ENCODE assay signal across 22 cellular contexts in genomic region chrX:103236296-103236695, GRCh38. TPM values are rescaled to one million over a fixed set of nuclear protein-coding genes. Genes with fewer than 3 reads are reported as not detected.
DNase-seq lines count a peak whose midpoint lies in the region; ATAC-seq, FAIRE-seq and TF ChIP-seq lines count a peak whose summit lies in the region.
"Had no signal": no experiment of that assay in that cellular context is flagged by ENCODE, and none has a peak within 500 bp of the region (broad histone marks: within the 10 kb centered on the region; RNA-seq: fewer than 3 reads in every experiment).

No MANE protein-coding gene starts in this region.

- 83% methylated on average over 1 of the region's 1 CpG for WGBS in K562 (ENCODE audit: insufficient coverage, low coverage, missing lambda C conversion rate)
- 50 to 90% (median 75%) methylated on average over 1 of the region's 1 CpG for WGBS in small intestine, 3 donors

- H3K9me2 ChIP-seq in PC-3 (replicated peaks; ENCODE audit: low read length) = no peaks in the 10 kb centered on the region

- H3K27me3 ChIP-seq in PC-3 (ENCODE audit: low read length) (no peaks in the 10 kb centered on the region), K562 (ENCODE audit: control insufficient read depth in 2 of 2, insufficient read depth in 2 of 2, low read length in 2 of 2) (no peaks in the 10 kb centered on the region), small intestine (ENCODE audit: control insufficient read depth in 2 of 2, insufficient read depth in 2 of 2, low read length in 2 of 2) (no peaks in the 10 kb centered on the region)
- H3K27me3 ChIP-seq: BE2C had no signal

- no peak overlapping the region for H3K27ac ChIP-seq in PC-3 (ENCODE audit: low read length)
- peak overlapping the region; percentile 59 for H3K27ac ChIP-seq in K562 (ENCODE audit: extremely low read depth, low read depth, low read length)
- no peak overlapping the region for H3K27ac ChIP-seq in small intestine (ENCODE audit: low read depth in 1 of 2, low read length in 1 of 2)
- H3K27ac ChIP-seq: BLaER1 had no signal

- no peaks in the 10 kb centered on the region for H4K20me1 ChIP-seq in PC-3 (ENCODE audit: low read length)
- no peaks in the 10 kb centered on the region for H4K20me1 ChIP-seq in K562 (replicated peaks; ENCODE audit: control insufficient read depth, insufficient read depth, low read length)
- H4K20me1 ChIP-seq: BLaER1 had no signal

- ATAC-seq in PC-3 (peak; percentile 78), K562 (no peak)
- ATAC-seq: CD8-positive, alpha-beta T cell had no signal

- no peak for TF ChIP-seq EP300 in K562 (IDR thresholded peaks at IDR 0.05; ENCODE audit: low read length)

- H3K9me1 ChIP-seq in K562 (ENCODE audit: control insufficient read depth, insufficient read depth, low read length) = no peaks in the 10 kb centered on the region

- H3K36me3 ChIP-seq in PC-3 (ENCODE audit: low read depth, low read length) (no peaks in the 10 kb centered on the region), K562 (ENCODE audit: control insufficient read depth, insufficient read depth, low read length) (no peaks in the 10 kb centered on the region), small intestine (ENCODE audit: control insufficient read depth in 2 of 2, insufficient read depth in 2 of 2, low read length in 2 of 2) (no peaks in the 10 kb centered on the region)
- H3K36me3 ChIP-seq: BE2C, BLaER1 had no signal

- BruUV-seq in PC-3 (replicated peaks; lab: Mats Ljungman, UMichigan) (no TSS peak), K562 (replicated peaks; lab: Mats Ljungman, UMichigan) (no TSS peak)

- no peak overlapping the region for H3K4me3 Mint-ChIP-seq in T-helper 2 cell treated with Interferon-gamma antibody and Interleukin-4, amounts not matched to agents 5 μg/mL and 100 μg/mL, for 36 hours
- H3K4me3 Mint-ChIP-seq: CD4-positive, alpha-beta T cell; CD8-positive, alpha-beta T cell had no signal

- FAIRE-seq in K562 (lab: Jason Lieb, UNC) (no peak), small intestine (lab: Jason Lieb, UNC) (no peak)
- FAIRE-seq: A204.1, GM12891, GM19239 had no signal

- DNase-seq in LNCaP clone FGC (ENCODE audit: low read depth) (peak; percentile 55), PC-3 (peak; percentile 40), K562 (ENCODE audit: extremely low read depth in 1 of 4, low spot score in 3 of 4) (no peak), small intestine (no peak)
- DNase-seq in activated CD8-positive, alpha-beta memory T cell treated with anti-CD3 and anti-CD28 coated beads, Interleukin-2, amount 50 U/mL, for 48 hours = no peak
- no peak for DNase-seq in stimulated activated CD4-positive, alpha-beta T cell treated with anti-CD3 and anti-CD28 coated beads, Interleukin-2, amount 100 ng/mL, for 48 hours
- DNase-seq in T-helper 2 cell treated with Interferon-gamma antibody and Interleukin-4, amounts not matched to agents 5 μg/mL and 100 μg/mL, for 36 hours (ENCODE audit: low spot score) = no peak
- DNase-seq: 8988T; ACHN; BE2C; C1 segment of cervical spinal cord; Caco-2; Calu3; CD4-positive, alpha-beta T cell; CD8-positive, alpha-beta T cell; DMS79 treated with DMSO at 0.1 percent for 48 hours; GF-D8 had no signal

- no peaks in the 10 kb centered on the region for H3K9me3 ChIP-seq in PC-3 (ENCODE audit: low read length)
- H3K9me3 ChIP-seq in K562 (replicated peaks; ENCODE audit: control insufficient read depth, insufficient read depth, low read depth, low read length) = no peaks in the 10 kb centered on the region; the same call in 1 of the 2 replicates
- no peaks in the 10 kb centered on the region for H3K9me3 ChIP-seq in small intestine (ENCODE audit: control insufficient read depth, low read depth)
- H3K9me3 ChIP-seq: BE2C, BLaER1, Caco-2 had no signal

- H3K27me3 Mint-ChIP-seq in T-helper 2 cell treated with Interferon-gamma antibody and Interleukin-4, amounts not matched to agents 5 μg/mL and 100 μg/mL, for 36 hours (ENCODE audit: low read depth) = no peaks in the 10 kb centered on the region
- H3K27me3 Mint-ChIP-seq: CD4-positive, alpha-beta T cell had no signal

- no peaks in the 10 kb centered on the region for H3K9me3 Mint-ChIP-seq in T-helper 2 cell treated with Interferon-gamma antibody and Interleukin-4, amounts not matched to agents 5 μg/mL and 100 μg/mL, for 36 hours
- H3K9me3 Mint-ChIP-seq: CD4-positive, alpha-beta T cell; CD8-positive, alpha-beta T cell had no signal

- no peak for TF ChIP-seq RAD21 in K562 (CRISPR knock-in tag; conservative IDR thresholded peaks at IDR 0.05 in 1 of 2, IDR thresholded peaks at IDR 0.05 in 1 of 2)

- no peak overlapping the region for H3K9ac ChIP-seq in PC-3 (ENCODE audit: low read length)
- peak overlapping the region in 1 of 2 experiments; percentile 20; a peak in 1 of 4 replicates for H3K9ac ChIP-seq in K562 (ENCODE audit: insufficient read depth in 1 of 2, low read depth in 2 of 2, low read length in 2 of 2)
- H3K9ac ChIP-seq: BLaER1 had no signal

- intact Hi-C loops in PC-3 (cut with micrococcal nuclease) = no loop called here
- intact Hi-C loops in K562 (cut with micrococcal nuclease) = no loop called here

- H3K36me3 Mint-ChIP-seq in T-helper 2 cell treated with Interferon-gamma antibody and Interleukin-4, amounts not matched to agents 5 μg/mL and 100 μg/mL, for 36 hours (ENCODE audit: low read depth) = no peaks in the 10 kb centered on the region
- H3K36me3 Mint-ChIP-seq: CD8-positive, alpha-beta T cell had no signal

- no peak overlapping the region for H3K27ac Mint-ChIP-seq in T-helper 2 cell treated with Interferon-gamma antibody and Interleukin-4, amounts not matched to agents 5 μg/mL and 100 μg/mL, for 36 hours
- H3K27ac Mint-ChIP-seq: CD4-positive, alpha-beta T cell; CD8-positive, alpha-beta T cell had no signal

- H3K79me2 ChIP-seq in PC-3 (ENCODE audit: low read length) = no peaks in the 10 kb centered on the region
- peaks cover 5% of the 10 kb centered on the region; the same call in 1 of the 3 replicates for H3K79me2 ChIP-seq in K562 (ENCODE audit: control insufficient read depth, insufficient read depth, low read length)

- POLR2A ChIA-PET in PC-3 (lab: Charles Lee; ENCODE audit: unreplicated experiment) = no interaction called here
- POLR2A ChIA-PET in K562 (lab: Yijun Ruan, JAX) = no interaction called here

- H3K4me2 ChIP-seq in PC-3 (ENCODE audit: low read length) (no peak overlapping the region), K562 (ENCODE audit: insufficient read depth, low read length) (no peak overlapping the region)
- H3K4me2 ChIP-seq: BLaER1 had no signal

- no peak overlapping the region for H2AFZ ChIP-seq in PC-3 (ENCODE audit: low read length)
- peak overlapping the region; percentile 26 for H2AFZ ChIP-seq in K562 (ENCODE audit: low read depth, low read length)

- no peaks in the 10 kb centered on the region for H3K4me1 Mint-ChIP-seq in T-helper 2 cell treated with Interferon-gamma antibody and Interleukin-4, amounts not matched to agents 5 μg/mL and 100 μg/mL, for 36 hours (ENCODE audit: low read depth)

- in situ Hi-C loops in K562 (cut with MboI) = no loop called here

- TF ChIP-seq POLR2A in K562 (conservative IDR thresholded peaks at IDR 0.05) = no peak

- no peak for TF ChIP-seq CTCF in LNCaP clone FGC (IDR thresholded peaks at IDR 0.05; ENCODE audit: control insufficient read depth, extremely low read depth, insufficient read depth)
- no peak for TF ChIP-seq CTCF in PC-3 (conservative IDR thresholded peaks at IDR 0.05; ENCODE audit: low read depth, low read length)
- no peak for TF ChIP-seq CTCF in K562 (IDR thresholded peaks at IDR 0.05 in 2 of 3, conservative IDR thresholded peaks at IDR 0.05 in 1 of 3; ENCODE audit: insufficient read depth in 2 of 3, low read depth in 1 of 3, low read length in 3 of 3)

- CTCF ChIA-PET in PC-3 (lab: Charles Lee) (no interaction called here), K562 (lab: Yijun Ruan, JAX; ENCODE audit: low intra/inter-chr PET ratio) (no interaction called here)

- H3F3A ChIP-seq in PC-3 (ENCODE audit: low read length, unreplicated experiment) = no peaks in the 10 kb centered on the region

- no peak overlapping the region for H3K4me3 ChIP-seq in LNCaP clone FGC (ENCODE audit: low read depth, low read length)
- H3K4me3 ChIP-seq in PC-3 (ENCODE audit: low read length) = no peak overlapping the region
- no peak overlapping the region for H3K4me3 ChIP-seq in K562
- no peak overlapping the region for H3K4me3 ChIP-seq in small intestine (ENCODE audit: low read depth in 1 of 2, low read length in 2 of 2)
- H3K4me3 ChIP-seq: BLaER1 had no signal

- H3K4me1 ChIP-seq in PC-3 (ENCODE audit: insufficient read depth, low read length) (no peaks in the 10 kb centered on the region), K562 (replicated peaks in 1 of 2; ENCODE audit: control insufficient read depth in 2 of 2, insufficient read depth in 2 of 2, low read length in 2 of 2) (peaks cover 9 to 42% of the 10 kb centered on the region in 2 experiments), small intestine (ENCODE audit: control insufficient read depth in 2 of 2, insufficient read depth in 1 of 2, low read depth in 1 of 2, low read length in 1 of 2) (no peaks in the 10 kb centered on the region)
- H3K4me1 ChIP-seq: BE2C, BLaER1, Caco-2 had no signal

RNA-seq across cellular contexts. Expression of gene TCEAL8, which starts 18.7 kb away (rescaled TPM):
- total RNA-seq in PC-3 (2014; rRNA removed) = 41.2 and 42.5 TPM in 2 replicates
- total RNA-seq in K562 (2011; cell fraction: chromatin; rRNA removed; ENCODE audit: low replicate concordance) = 7.6 and 17.8 TPM in 2 replicates
- total RNA-seq in K562 (2011; cell fraction: nucleolus; rRNA removed) = 4.7 and 5.3 TPM in 2 replicates
- 9.1 and 16.0 TPM in 2 replicates for total RNA-seq in K562 (2011; cell fraction: nucleoplasm; rRNA removed)
- total RNA-seq in K562 (2014; rRNA removed) = 63.3 and 82.6 TPM in 2 replicates
- 106 and 120 TPM in 2 replicates for total RNA-seq in K562 (2014; rRNA removed; fragmentation: Illumina TruSeq; extraction: Trizol)
- 75.7 and 84.5 TPM in 2 replicates for total RNA-seq in K562 (2015; rRNA removed; fragmentation: Illumina TruSeq; extraction: Trizol)
- total RNA-seq in K562 (2021) = 47.8 and 49.0 TPM in 2 replicates
- polyA plus RNA-seq in K562 (2011; rRNA removed) = 61.1 and 66.3 TPM in 2 replicates
- 8.5 and 33.0 TPM in 2 replicates for polyA plus RNA-seq in K562 (2011; cell fraction: cytosol; rRNA removed)
- 5.0 and 15.6 TPM in 2 replicates for polyA plus RNA-seq in K562 (2011; cell fraction: nucleus; rRNA removed)
- 52.8 and 85.4 TPM in 2 replicates for polyA plus RNA-seq in K562 (2012)
- polyA plus RNA-seq in K562 (2014; fragmentation: Illumina TruSeq; extraction: Trizol) = 94.0 and 110 TPM in 2 replicates
- 100 to 1,000 TPM; 153 to 178 TPM for polyA plus RNA-seq in K562 (2014; fragmentation: Nextera tagmentation; extraction: Ambion mirVana)
- 82.4 and 101 TPM in 2 replicates for polyA plus RNA-seq in K562 (2014; rRNA removed)
- 27.1 and 39.1 TPM in 2 replicates for polyA minus RNA-seq in K562 (2011; rRNA and poly(A)+ RNA removed)
- polyA minus RNA-seq in K562 (2011; cell fraction: cytosol; rRNA and poly(A)+ RNA removed) = 12.5 and 12.8 TPM in 2 replicates
- polyA minus RNA-seq in K562 (2011; cell fraction: nucleus; rRNA and poly(A)+ RNA removed) = 3.6 and 10.7 TPM in 2 replicates
- polyA plus RNA-seq in small intestine = 10 to 100 TPM; 24.8 to 54.5 (median 40.5) TPM
- total RNA-seq: Calu3 had no signal

RNA-seq across cellular contexts. Expression of gene BEX4, which starts 21.4 kb away (rescaled TPM):
- 10.9 and 11.5 TPM in 2 replicates for total RNA-seq in PC-3 (2014; rRNA removed)
- total RNA-seq in K562 (2011; cell fraction: chromatin; rRNA removed; ENCODE audit: low replicate concordance) = 17.1 and 41.1 TPM in 2 replicates
- total RNA-seq in K562 (2011; cell fraction: nucleolus; rRNA removed) = 12.8 and 16.2 TPM in 2 replicates
- total RNA-seq in K562 (2011; cell fraction: nucleoplasm; rRNA removed) = 27.7 and 42.0 TPM in 2 replicates
- 246 and 255 TPM in 2 replicates for total RNA-seq in K562 (2014; rRNA removed)
- total RNA-seq in K562 (2014; rRNA removed; fragmentation: Illumina TruSeq; extraction: Trizol) = 222 and 244 TPM in 2 replicates
- total RNA-seq in K562 (2015; rRNA removed; fragmentation: Illumina TruSeq; extraction: Trizol) = 147 and 154 TPM in 2 replicates
- 135 and 149 TPM in 2 replicates for total RNA-seq in K562 (2021)
- 124 and 133 TPM in 2 replicates for polyA plus RNA-seq in K562 (2011; rRNA removed)
- polyA plus RNA-seq in K562 (2011; cell fraction: cytosol; rRNA removed) = 22.6 and 64.0 TPM in 2 replicates
- polyA plus RNA-seq in K562 (2011; cell fraction: nucleus; rRNA removed) = 28.3 and 55.7 TPM in 2 replicates
- polyA plus RNA-seq in K562 (2012) = 203 and 235 TPM in 2 replicates
- polyA plus RNA-seq in K562 (2014; fragmentation: Illumina TruSeq; extraction: Trizol) = 359 and 399 TPM in 2 replicates
- 100 to 1,000 TPM in 1 of 2 experiments, 10 to 100 TPM in 1; 74.6 to 104 TPM for polyA plus RNA-seq in K562 (2014; fragmentation: Nextera tagmentation; extraction: Ambion mirVana)
- polyA plus RNA-seq in K562 (2014; rRNA removed) = 309 and 343 TPM in 2 replicates
- polyA minus RNA-seq in K562 (2011; rRNA and poly(A)+ RNA removed) = 36.7 and 45.7 TPM in 2 replicates
- 17.1 and 18.0 TPM in 2 replicates for polyA minus RNA-seq in K562 (2011; cell fraction: cytosol; rRNA and poly(A)+ RNA removed)
- 8.5 and 23.7 TPM in 2 replicates for polyA minus RNA-seq in K562 (2011; cell fraction: nucleus; rRNA and poly(A)+ RNA removed)
- polyA plus RNA-seq in small intestine = 10 to 100 TPM in 2 of 3 donors, 1 to 10 TPM in 1; 5.6 to 42.9 (median 23.0) TPM
- total RNA-seq: Calu3 had no signal

RNA-seq across cellular contexts. Expression of gene TCEAL5, which starts 40.3 kb away (rescaled TPM):
- not detected in 2 replicates for total RNA-seq in PC-3 (2014; rRNA removed)
- not detected in 2 replicates for total RNA-seq in K562 (2011; cell fraction: chromatin; rRNA removed; ENCODE audit: low replicate concordance)
- not detected in 2 replicates for total RNA-seq in K562 (2011; cell fraction: nucleolus; rRNA removed)
- not detected in 2 replicates for total RNA-seq in K562 (2011; cell fraction: nucleoplasm; rRNA removed)
- total RNA-seq in K562 (2014; rRNA removed) = 0.18 and 0.24 TPM in 2 replicates
- not detected in 2 replicates for total RNA-seq in K562 (2014; rRNA removed; fragmentation: Illumina TruSeq; extraction: Trizol)
- total RNA-seq in K562 (2015; rRNA removed; fragmentation: Illumina TruSeq; extraction: Trizol) = not detected in 2 replicates
- not detected in 2 replicates for total RNA-seq in K562 (2021)
- not detected in 2 replicates for polyA plus RNA-seq in K562 (2011; rRNA removed)
- polyA plus RNA-seq in K562 (2011; cell fraction: cytosol; rRNA removed) = not detected in 2 replicates
- polyA plus RNA-seq in K562 (2011; cell fraction: nucleus; rRNA removed) = not detected in 2 replicates
- not detected in 2 replicates for polyA plus RNA-seq in K562 (2012)
- 0.10 TPM in 1 of 2 replicates, not detected in the other for polyA plus RNA-seq in K562 (2014; fragmentation: Illumina TruSeq; extraction: Trizol)
- polyA plus RNA-seq in K562 (2014; fragmentation: Nextera tagmentation; extraction: Ambion mirVana) = not detected
- polyA plus RNA-seq in K562 (2014; rRNA removed) = 0.07 TPM in 1 of 2 replicates, not detected in the other
- not detected in 2 replicates for polyA minus RNA-seq in K562 (2011; rRNA and poly(A)+ RNA removed)
- not detected in 2 replicates for polyA minus RNA-seq in K562 (2011; cell fraction: cytosol; rRNA and poly(A)+ RNA removed)
- polyA minus RNA-seq in K562 (2011; cell fraction: nucleus; rRNA and poly(A)+ RNA removed) = not detected in 2 replicates
- polyA plus RNA-seq in small intestine = 1 to 10 TPM in 1 of 3 donors, under 1 TPM in 1, not detected in 1; 0.54 to 2.0 TPM
- total RNA-seq: Caco-2; Calu3; CD4-positive, alpha-beta T cell; CD8-positive, alpha-beta T cell had no signal
- polyA plus RNA-seq: AG04450 had no signal

Comparison
In these comparisons a context has a peak if more than half of its experiments do, and no peak if none do; other contexts are left out.
1. DNase-seq: peak in LNCaP clone FGC (single experiment) and PC-3 (single experiment); none in K562 (0 of 4), small intestine (single experiment), activated CD8-positive, alpha-beta memory T cell treated with anti-CD3 and anti-CD28 coated beads, Interleukin-2, amount 50 U/mL, for 48 hours (single experiment), stimulated activated CD4-positive, alpha-beta T cell treated with anti-CD3 and anti-CD28 coated beads, Interleukin-2, amount 100 ng/mL, for 48 hours (0 of 2) and T-helper 2 cell treated with Interferon-gamma antibody and Interleukin-4, amounts not matched to agents 5 μg/mL and 100 μg/mL, for 36 hours (single experiment).